In the genomic region with DNA sequence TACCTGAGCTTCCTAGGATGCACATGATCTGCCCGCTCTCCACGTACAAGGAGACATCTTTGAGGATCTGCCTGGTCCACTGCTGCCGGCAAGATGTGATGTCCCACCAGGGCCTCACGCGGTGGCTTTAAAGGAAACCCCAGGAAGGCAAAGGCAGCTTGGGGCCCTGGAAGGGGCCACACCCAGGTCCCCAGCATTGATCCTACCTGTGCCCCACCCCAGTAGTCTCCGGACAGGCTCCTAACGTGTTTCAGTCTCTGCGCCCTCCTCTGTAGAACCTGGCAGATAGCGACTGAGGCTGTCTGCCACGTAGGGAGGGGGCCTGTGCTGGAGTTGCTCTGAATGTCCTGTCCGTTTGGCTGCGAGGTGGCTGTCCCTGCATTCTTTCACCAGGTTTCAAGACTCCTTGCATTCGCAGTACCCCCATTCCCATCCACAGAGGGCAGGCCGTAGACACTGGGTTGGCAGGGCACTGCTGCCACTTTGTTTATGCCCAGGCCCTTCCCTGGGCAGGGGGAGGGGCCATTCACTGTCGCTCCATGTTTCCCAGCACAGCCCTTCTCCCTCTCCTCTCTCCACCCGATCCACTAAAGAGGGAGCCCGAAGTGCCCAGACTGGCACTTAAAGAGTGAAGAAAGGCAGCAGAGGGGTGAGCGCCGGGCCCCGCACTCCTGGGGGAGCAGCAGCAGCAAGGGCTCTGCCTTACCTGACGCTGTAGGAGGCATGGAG, we compare ENCODE assay signal across 1 cellular context.
A peak's percentile ranks its signal among the peaks of the same experiment; 100 is the strongest.
TF ChIP-seq lines count a peak whose summit lies in the region.

No MANE protein-coding gene starts in this region.

TF ChIP-seq in HepG2, 621 proteins besides CTCF, POLR2A, EP300 and RAD21 (continued from another document):
- TF ChIP-seq ARNT2 (CRISPR knock-in tag; IDR thresholded peaks at IDR 0.05; ENCODE audit: low read depth), result no peak
- TF ChIP-seq ZMYM4 (CRISPR knock-in tag; IDR thresholded peaks at IDR 0.05), result no peak
- no peak for TF ChIP-seq ZNF724P (CRISPR knock-in tag; IDR thresholded peaks at IDR 0.05; ENCODE audit: borderline replicate concordance)
- TF ChIP-seq, protein P1, sequence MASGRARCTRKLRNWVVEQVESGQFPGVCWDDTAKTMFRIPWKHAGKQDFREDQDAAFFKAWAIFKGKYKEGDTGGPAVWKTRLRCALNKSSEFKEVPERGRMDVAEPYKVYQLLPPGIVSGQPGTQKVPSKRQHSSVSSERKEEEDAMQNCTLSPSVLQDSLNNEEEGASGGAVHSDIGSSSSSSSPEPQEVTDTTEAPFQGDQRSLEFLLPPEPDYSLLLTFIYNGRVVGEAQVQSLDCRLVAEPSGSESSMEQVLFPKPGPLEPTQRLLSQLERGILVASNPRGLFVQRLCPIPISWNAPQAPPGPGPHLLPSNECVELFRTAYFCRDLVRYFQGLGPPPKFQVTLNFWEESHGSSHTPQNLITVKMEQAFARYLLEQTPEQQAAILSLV (CRISPR knock-in tag; IDR thresholded peaks at IDR 0.05; ENCODE audit: borderline replicate concordance), result 0 out of 2 replicates have a peak, but pooled peaks have one; percentile 8
- TF ChIP-seq U2AF1 (optimal IDR thresholded peaks at IDR 0.05; ENCODE audit: low read depth, low read length), result no peak
- TF ChIP-seq TEAD2 (CRISPR knock-in tag; IDR thresholded peaks at IDR 0.05), result no peak
- TF ChIP-seq ERF (CRISPR knock-in tag; IDR thresholded peaks at IDR 0.05), result no peak
- TF ChIP-seq, protein P2, sequence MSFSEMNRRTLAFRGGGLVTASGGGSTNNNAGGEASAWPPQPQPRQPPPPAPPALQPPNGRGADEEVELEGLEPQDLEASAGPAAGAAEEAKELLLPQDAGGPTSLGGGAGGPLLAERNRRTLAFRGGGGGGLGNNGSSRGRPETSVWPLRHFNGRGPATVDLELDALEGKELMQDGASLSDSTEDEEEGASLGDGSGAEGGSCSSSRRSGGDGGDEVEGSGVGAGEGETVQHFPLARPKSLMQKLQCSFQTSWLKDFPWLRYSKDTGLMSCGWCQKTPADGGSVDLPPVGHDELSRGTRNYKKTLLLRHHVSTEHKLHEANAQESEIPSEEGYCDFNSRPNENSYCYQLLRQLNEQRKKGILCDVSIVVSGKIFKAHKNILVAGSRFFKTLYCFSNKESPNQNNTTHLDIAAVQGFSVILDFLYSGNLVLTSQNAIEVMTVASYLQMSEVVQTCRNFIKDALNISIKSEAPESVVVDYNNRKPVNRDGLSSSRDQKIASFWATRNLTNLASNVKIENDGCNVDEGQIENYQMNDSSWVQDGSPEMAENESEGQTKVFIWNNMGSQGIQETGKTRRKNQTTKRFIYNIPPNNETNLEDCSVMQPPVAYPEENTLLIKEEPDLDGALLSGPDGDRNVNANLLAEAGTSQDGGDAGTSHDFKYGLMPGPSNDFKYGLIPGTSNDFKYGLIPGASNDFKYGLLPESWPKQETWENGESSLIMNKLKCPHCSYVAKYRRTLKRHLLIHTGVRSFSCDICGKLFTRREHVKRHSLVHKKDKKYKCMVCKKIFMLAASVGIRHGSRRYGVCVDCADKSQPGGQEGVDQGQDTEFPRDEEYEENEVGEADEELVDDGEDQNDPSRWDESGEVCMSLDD (CRISPR knock-in tag; IDR thresholded peaks at IDR 0.05; ENCODE audit: borderline replicate concordance), result no peak
- TF ChIP-seq ARHGAP35 (CRISPR knock-in tag; IDR thresholded peaks at IDR 0.05; ENCODE audit: borderline replicate concordance), result no peak
- TF ChIP-seq HNRNPL (IDR thresholded peaks at IDR 0.05; ENCODE audit: low read depth, low read length), result peak; percentile 98
- TF ChIP-seq ZNF775 (CRISPR knock-in tag; IDR thresholded peaks at IDR 0.05; ENCODE audit: borderline replicate concordance), result no peak
- TF ChIP-seq, protein P3, sequence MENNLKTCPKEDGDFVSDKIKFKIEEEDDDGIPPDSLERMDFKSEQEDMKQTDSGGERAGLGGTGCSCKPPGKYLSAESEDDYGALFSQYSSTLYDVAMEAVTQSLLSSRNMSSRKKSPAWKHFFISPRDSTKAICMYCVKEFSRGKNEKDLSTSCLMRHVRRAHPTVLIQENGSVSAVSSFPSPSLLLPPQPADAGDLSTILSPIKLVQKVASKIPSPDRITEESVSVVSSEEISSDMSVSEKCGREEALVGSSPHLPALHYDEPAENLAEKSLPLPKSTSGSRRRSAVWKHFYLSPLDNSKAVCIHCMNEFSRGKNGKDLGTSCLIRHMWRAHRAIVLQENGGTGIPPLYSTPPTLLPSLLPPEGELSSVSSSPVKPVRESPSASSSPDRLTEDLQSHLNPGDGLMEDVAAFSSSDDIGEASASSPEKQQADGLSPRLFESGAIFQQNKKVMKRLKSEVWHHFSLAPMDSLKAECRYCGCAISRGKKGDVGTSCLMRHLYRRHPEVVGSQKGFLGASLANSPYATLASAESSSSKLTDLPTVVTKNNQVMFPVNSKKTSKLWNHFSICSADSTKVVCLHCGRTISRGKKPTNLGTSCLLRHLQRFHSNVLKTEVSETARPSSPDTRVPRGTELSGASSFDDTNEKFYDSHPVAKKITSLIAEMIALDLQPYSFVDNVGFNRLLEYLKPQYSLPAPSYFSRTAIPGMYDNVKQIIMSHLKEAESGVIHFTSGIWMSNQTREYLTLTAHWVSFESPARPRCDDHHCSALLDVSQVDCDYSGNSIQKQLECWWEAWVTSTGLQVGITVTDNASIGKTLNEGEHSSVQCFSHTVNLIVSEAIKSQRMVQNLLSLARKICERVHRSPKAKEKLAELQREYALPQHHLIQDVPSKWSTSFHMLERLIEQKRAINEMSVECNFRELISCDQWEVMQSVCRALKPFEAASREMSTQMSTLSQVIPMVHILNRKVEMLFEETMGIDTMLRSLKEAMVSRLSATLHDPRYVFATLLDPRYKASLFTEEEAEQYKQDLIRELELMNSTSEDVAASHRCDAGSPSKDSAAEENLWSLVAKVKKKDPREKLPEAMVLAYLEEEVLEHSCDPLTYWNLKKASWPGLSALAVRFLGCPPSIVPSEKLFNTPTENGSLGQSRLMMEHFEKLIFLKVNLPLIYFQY (CRISPR knock-in tag; IDR thresholded peaks at IDR 0.05; ENCODE audit: borderline replicate concordance), result 0 out of 2 replicates have a peak, but pooled peaks have one; percentile 32
- no peak for TF ChIP-seq AGO1 (IDR thresholded peaks at IDR 0.05; ENCODE audit: low read depth, low read length, poor library complexity, severe bottlenecking)
- no peak for TF ChIP-seq NR2F2 (IDR thresholded peaks at IDR 0.05; ENCODE audit: borderline replicate concordance, low read depth)
- TF ChIP-seq ZNF354B (CRISPR knock-in tag; IDR thresholded peaks at IDR 0.05), result 0 out of 2 replicates have a peak, but pooled peaks have one; percentile 32
- TF ChIP-seq, protein P4, sequence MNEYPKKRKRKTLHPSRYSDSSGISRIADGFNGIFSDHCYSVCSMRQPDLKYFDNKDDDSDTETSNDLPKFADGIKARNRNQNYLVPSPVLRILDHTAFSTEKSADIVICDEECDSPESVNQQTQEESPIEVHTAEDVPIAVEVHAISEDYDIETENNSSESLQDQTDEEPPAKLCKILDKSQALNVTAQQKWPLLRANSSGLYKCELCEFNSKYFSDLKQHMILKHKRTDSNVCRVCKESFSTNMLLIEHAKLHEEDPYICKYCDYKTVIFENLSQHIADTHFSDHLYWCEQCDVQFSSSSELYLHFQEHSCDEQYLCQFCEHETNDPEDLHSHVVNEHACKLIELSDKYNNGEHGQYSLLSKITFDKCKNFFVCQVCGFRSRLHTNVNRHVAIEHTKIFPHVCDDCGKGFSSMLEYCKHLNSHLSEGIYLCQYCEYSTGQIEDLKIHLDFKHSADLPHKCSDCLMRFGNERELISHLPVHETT (CRISPR knock-in tag; conservative IDR thresholded peaks at IDR 0.05), result 0 out of 2 replicates have a peak, but pooled peaks have one; percentile 52
- no peak for TF ChIP-seq TP53 (CRISPR knock-in tag; conservative IDR thresholded peaks at IDR 0.05)
- TF ChIP-seq, protein P5, sequence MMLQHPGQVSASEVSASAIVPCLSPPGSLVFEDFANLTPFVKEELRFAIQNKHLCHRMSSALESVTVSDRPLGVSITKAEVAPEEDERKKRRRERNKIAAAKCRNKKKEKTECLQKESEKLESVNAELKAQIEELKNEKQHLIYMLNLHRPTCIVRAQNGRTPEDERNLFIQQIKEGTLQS (CRISPR knock-in tag; IDR thresholded peaks at IDR 0.05), result no peak
- peak; percentile 39; the same call in 1 of the 2 replicates for TF ChIP-seq SALL1 (CRISPR knock-in tag; IDR thresholded peaks at IDR 0.05)
- no peak for TF ChIP-seq ZNF251 (CRISPR knock-in tag; IDR thresholded peaks at IDR 0.05)
- TF ChIP-seq ZNF598 (CRISPR knock-in tag; IDR thresholded peaks at IDR 0.05; ENCODE audit: borderline replicate concordance), result peak; percentile 15; the same call in 1 of the 2 replicates
- peak; percentile 8; the same call in 1 of the 2 replicates for TF ChIP-seq REPIN1 (CRISPR knock-in tag; IDR thresholded peaks at IDR 0.05; ENCODE audit: borderline replicate concordance, low read depth)
- TF ChIP-seq, protein P6, sequence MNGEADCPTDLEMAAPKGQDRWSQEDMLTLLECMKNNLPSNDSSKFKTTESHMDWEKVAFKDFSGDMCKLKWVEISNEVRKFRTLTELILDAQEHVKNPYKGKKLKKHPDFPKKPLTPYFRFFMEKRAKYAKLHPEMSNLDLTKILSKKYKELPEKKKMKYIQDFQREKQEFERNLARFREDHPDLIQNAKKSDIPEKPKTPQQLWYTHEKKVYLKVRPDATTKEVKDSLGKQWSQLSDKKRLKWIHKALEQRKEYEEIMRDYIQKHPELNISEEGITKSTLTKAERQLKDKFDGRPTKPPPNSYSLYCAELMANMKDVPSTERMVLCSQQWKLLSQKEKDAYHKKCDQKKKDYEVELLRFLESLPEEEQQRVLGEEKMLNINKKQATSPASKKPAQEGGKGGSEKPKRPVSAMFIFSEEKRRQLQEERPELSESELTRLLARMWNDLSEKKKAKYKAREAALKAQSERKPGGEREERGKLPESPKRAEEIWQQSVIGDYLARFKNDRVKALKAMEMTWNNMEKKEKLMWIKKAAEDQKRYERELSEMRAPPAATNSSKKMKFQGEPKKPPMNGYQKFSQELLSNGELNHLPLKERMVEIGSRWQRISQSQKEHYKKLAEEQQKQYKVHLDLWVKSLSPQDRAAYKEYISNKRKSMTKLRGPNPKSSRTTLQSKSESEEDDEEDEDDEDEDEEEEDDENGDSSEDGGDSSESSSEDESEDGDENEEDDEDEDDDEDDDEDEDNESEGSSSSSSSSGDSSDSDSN (CRISPR knock-in tag; IDR thresholded peaks at IDR 0.05), result no peak
- no peak for TF ChIP-seq PTBP1 (IDR thresholded peaks at IDR 0.05; ENCODE audit: low read depth, low read length, poor library complexity, severe bottlenecking)
TF ChIP-seq in HepG2: peak in this region for 40.
